ENCODE assay signal across 10 cellular contexts in the genomic region with DNA sequence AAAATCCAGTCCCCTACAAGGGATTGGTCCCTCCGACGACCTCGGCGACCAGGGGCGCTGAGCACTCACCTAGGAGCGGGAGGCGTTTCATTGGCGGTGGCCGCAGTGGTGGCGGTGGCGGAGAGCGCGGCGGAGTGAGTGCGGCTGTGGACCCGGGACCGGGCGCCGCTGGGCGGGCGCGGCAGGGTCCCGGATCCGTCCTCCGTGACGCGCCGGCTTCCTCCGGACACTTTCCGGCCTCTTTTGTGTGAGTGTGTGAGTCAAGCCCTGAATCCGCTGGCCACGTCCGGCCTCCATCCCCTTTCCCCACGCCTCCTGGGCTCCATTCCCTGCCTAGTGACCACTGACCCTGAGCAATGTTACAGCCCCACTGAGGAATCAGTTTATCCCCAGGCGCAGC. TPM values are rescaled to one million over a fixed set of nuclear protein-coding genes. Genes with fewer than 3 reads are reported as not detected.
DNase-seq lines count a peak whose midpoint lies in the region; ATAC-seq, FAIRE-seq and TF ChIP-seq lines count a peak whose summit lies in the region.
"Had no signal": no experiment of that assay in that cellular context is flagged by ENCODE, and none has a peak within 500 bp of the region (broad histone marks: within the 10 kb centered on the region; RNA-seq: fewer than 3 reads in every experiment).

A gene (minus strand): TSS at position 167 of the 400 bp plus-strand sequence. CDS start 76 bp downstream, at position 91.

- H3K4me2 ChIP-seq in astrocyte (ENCODE audit: low read length), result peak within 1 kb of the TSS; percentile 93

- H3K4me3 ChIP-seq in astrocyte (ENCODE audit: insufficient read depth, low read depth, low read length) (peak within 1 kb of the TSS; percentile 82), neuron (ENCODE audit: low read length) (peak within 1 kb of the TSS; percentile 36), vagina (peak within 1 kb of the TSS; percentile 19 to 30), colonic mucosa (no peak within 1 kb of the TSS)

- TF ChIP-seq POLR2A in vagina (IDR thresholded peaks at IDR 0.05), result no peak

- H3K36me3 Mint-ChIP-seq in astrocyte (ENCODE audit: low read depth, unreplicated experiment), result no peaks in the 10 kb centered on the region
- H3K36me3 Mint-ChIP-seq in T-cell, result no peaks in the 10 kb centered on the region

- H3K27ac ChIP-seq in astrocyte (ENCODE audit: low read depth, low read length) (peak within 1 kb of the TSS; percentile 75), vagina (peak within 1 kb of the TSS; percentile 15), colonic mucosa (no peak within 1 kb of the TSS)

- H3K4me3 Mint-ChIP-seq in astrocyte (ENCODE audit: unreplicated experiment), result peak within 1 kb of the TSS; percentile 91
- no peak within 1 kb of the TSS for H3K4me3 Mint-ChIP-seq in T-cell
- H3K4me3 Mint-ChIP-seq: activated B cell treated with CpG ODN at 0.5 μM for 24 hours had no signal

- H4K20me1 ChIP-seq in astrocyte (ENCODE audit: insufficient read depth, low read length), result no peaks in the 10 kb centered on the region

- CTCF ChIA-PET in T-cell (lab: Charles Lee), result no interaction called here

- no peaks in the 10 kb centered on the region for H3K9me3 ChIP-seq in astrocyte (ENCODE audit: insufficient read depth, low read depth, low read length)
- no peaks in the 10 kb centered on the region for H3K9me3 ChIP-seq in neuron (ENCODE audit: low read length)
- no peaks in the 10 kb centered on the region for H3K9me3 ChIP-seq in vagina
- no peaks in the 10 kb centered on the region for H3K9me3 ChIP-seq in colonic mucosa

- H3K36me3 ChIP-seq in astrocyte (ENCODE audit: insufficient read depth, low read length) (no peaks in the 10 kb centered on the region), neuron (ENCODE audit: insufficient read depth, low read length) (no peaks in the 10 kb centered on the region), vagina (no peaks in the 10 kb centered on the region), colonic mucosa (no peaks in the 10 kb centered on the region)

- H3K27me3 ChIP-seq in astrocyte (ENCODE audit: insufficient read depth, low read length) (no peaks in the 10 kb centered on the region), neuron (ENCODE audit: insufficient read depth, low read length) (no peaks in the 10 kb centered on the region), vagina (no peaks in the 10 kb centered on the region), colonic mucosa (no peaks in the 10 kb centered on the region)

- intact Hi-C loops in cardiac septum (cut with DNase I) (loop anchor here (5.0 kb wide), 2 partner anchors 76 to 186 kb away; no protein-coding TSS in a partner anchor), vagina (cut with DNase I) (no loop called here), colonic mucosa (cut with DNase I) (no loop called here)

- peak within 1 kb of the TSS; percentile 83 for H3K27ac Mint-ChIP-seq in astrocyte (ENCODE audit: unreplicated experiment)
- no peak within 1 kb of the TSS for H3K27ac Mint-ChIP-seq in T-cell
- H3K27ac Mint-ChIP-seq: activated B cell treated with CpG ODN at 0.5 μM for 24 hours had no signal

- H3K9me3 Mint-ChIP-seq in astrocyte (ENCODE audit: unreplicated experiment) (no peaks in the 10 kb centered on the region), T-cell (peaks cover 6 to 11% (median 6%) of the 10 kb centered on the region in 3 donors)

- DNase-seq in astrocyte (ENCODE audit: low read depth) (peak; percentile 71), cardiac septum (ENCODE audit: low spot score) (peak; percentile 81), vagina (ENCODE audit: extremely low spot score in 2 of 2) (no peak), C1 segment of cervical spinal cord (lab: John Stamatoyannopoulos, UW) (no peak), T-cell (no peak), colonic mucosa (no peak)
- DNase-seq: activated B cell treated with CpG ODN at 0.5 μM for 24 hours, NCI-H2171 had no signal

- no peaks in the 10 kb centered on the region for H3K4me1 ChIP-seq in astrocyte (ENCODE audit: insufficient read depth, low read length)
- H3K4me1 ChIP-seq in neuron (ENCODE audit: insufficient read depth, low read length), result no peaks in the 10 kb centered on the region
- H3K4me1 ChIP-seq in vagina, result no peaks in the 10 kb centered on the region
- no peaks in the 10 kb centered on the region for H3K4me1 ChIP-seq in colonic mucosa

- POLR2A ChIA-PET in T-cell (lab: Charles Lee), result no interaction called here

- FAIRE-seq in astrocyte (lab: Jason Lieb, UNC), result no peak
- FAIRE-seq: colon had no signal

- H3K4me1 Mint-ChIP-seq in astrocyte (ENCODE audit: low read depth, unreplicated experiment) (peaks cover 3% of the 10 kb centered on the region), T-cell (no peaks in the 10 kb centered on the region)
- H3K4me1 Mint-ChIP-seq: activated B cell treated with CpG ODN at 0.5 μM for 24 hours had no signal

- no peaks in the 10 kb centered on the region for H3K27me3 Mint-ChIP-seq in astrocyte (ENCODE audit: low read depth, unreplicated experiment)
- H3K27me3 Mint-ChIP-seq in T-cell, result no peaks in the 10 kb centered on the region
- H3K27me3 Mint-ChIP-seq: activated B cell treated with CpG ODN at 0.5 μM for 24 hours had no signal

- H3K9ac ChIP-seq in astrocyte (ENCODE audit: low read length) (peak within 1 kb of the TSS; percentile 89), colonic mucosa (ENCODE audit: low read depth in 2 of 2, low read length in 2 of 2) (no peak within 1 kb of the TSS)

- no peak for ATAC-seq in T-cell (replicated peaks in 1 of 4)

- H3K79me2 ChIP-seq in astrocyte (ENCODE audit: insufficient read depth, low read length), result peaks cover 24% of the 10 kb centered on the region

- TF ChIP-seq CTCF in astrocyte (IDR thresholded peaks at IDR 0.05; ENCODE audit: insufficient read depth, low read depth, low read length) (no peak), vagina (IDR thresholded peaks at IDR 0.05) (no peak), colonic mucosa (IDR thresholded peaks at IDR 0.05) (no peak)

- H2AFZ ChIP-seq in astrocyte (ENCODE audit: low read depth, low read length) (peak within 1 kb of the TSS; percentile 90), neuron (ENCODE audit: low read depth, low read length) (peak within 1 kb of the TSS; percentile 38)

RNA-seq across cellular contexts. Expression of the gene that starts here (rescaled TPM):
- total RNA-seq in astrocyte (18.7 and 19.6 TPM in 2 replicates), cardiac septum (23.5 TPM), vagina (17.7 TPM), T-cell (under 1 TPM in 1 of 5 donors, not detected in 4; 0.16 TPM), colonic mucosa (1 to 10 TPM; 1.4 to 5.2 TPM)
- total RNA-seq: activated B cell treated with CpG ODN at 0.5 μM for 24 hours had no signal

Comparison
In these comparisons a context has a peak if more than half of its experiments do, and no peak if none do; other contexts are left out.
1. DNase-seq: peak in astrocyte (single experiment) and cardiac septum (single experiment); none in vagina (0 of 2), C1 segment of cervical spinal cord (0 of 14), T-cell (0 of 34) and colonic mucosa (single experiment).